ENCODE assay signal across 9 cellular contexts in genomic region chr12:53618340-53618739, GRCh38. TPM values are rescaled to one million over a fixed set of nuclear protein-coding genes. Genes with fewer than 3 reads are reported as not detected.
DNase-seq lines count a peak whose midpoint lies in the region; ATAC-seq and TF ChIP-seq lines count a peak whose summit lies in the region.
"Had no signal": no experiment of that assay in that cellular context is flagged by ENCODE, and none has a peak within 500 bp of the region (broad histone marks: within the 10 kb centered on the region; RNA-seq: fewer than 3 reads in every experiment).

No MANE protein-coding gene starts in this region.

- H3K27me3 ChIP-seq in KMS-11 (ENCODE audit: insufficient read depth, low read depth) (no peaks in the 10 kb centered on the region), brain microvascular endothelial cell (replicated peaks) (no peaks in the 10 kb centered on the region)

- peaks cover 12% of the 10 kb centered on the region for H3K36me3 Mint-ChIP-seq in activated naive CD8-positive, alpha-beta T cell treated with anti-CD3 and anti-CD28 coated beads for 36 hours

- in situ Hi-C loops in brain microvascular endothelial cell (cut with HindIII; ENCODE audit: low pct_ligation_motif_present, low sequenced_read_pairs), result no loop called here

- ATAC-seq in mucosa of descending colon (peak; percentile 34), GM19455 (IDR thresholded peaks at IDR 0.05; ENCODE audit: unreplicated experiment) (no peak), GM18517 (IDR thresholded peaks at IDR 0.05; ENCODE audit: unreplicated experiment) (no peak)

- peak overlapping the region; percentile 6; the same call in 1 of the 2 replicates for H3K27ac ChIP-seq in KMS-11
- no peak overlapping the region for H3K27ac ChIP-seq in brain microvascular endothelial cell

- H3K4me1 Mint-ChIP-seq in activated naive CD8-positive, alpha-beta T cell treated with anti-CD3 and anti-CD28 coated beads for 36 hours, result peaks cover 32% of the 10 kb centered on the region

- H3K4me1 ChIP-seq in KMS-11 (ENCODE audit: low read depth, poor library complexity, severe bottlenecking), result peaks cover 61% of the 10 kb centered on the region
- peaks cover 16% of the 10 kb centered on the region for H3K4me1 ChIP-seq in mucosa of descending colon (ENCODE audit: low read depth)

- H3K4me3 Mint-ChIP-seq in activated naive CD8-positive, alpha-beta T cell treated with anti-CD3 and anti-CD28 coated beads for 36 hours, result peak overlapping the region; percentile 65

- H3K9me3 ChIP-seq in mucosa of descending colon, result no peaks in the 10 kb centered on the region

- intact Hi-C loops in mucosa of descending colon (cut with DNase I, micrococcal nuclease), result no loop called here

- H3K9ac ChIP-seq in KMS-11, result peak overlapping the region; percentile 1; the same call in 1 of the 2 replicates

- H2AFZ ChIP-seq in KMS-11 (ENCODE audit: low read depth), result no peak overlapping the region

- H3K4me3 ChIP-seq in AG10803 (ENCODE audit: low read length), result peak overlapping the region; percentile 34
- no peak overlapping the region for H3K4me3 ChIP-seq in KMS-11 (IDR thresholded peaks at IDR 0.05; ENCODE audit: insufficient read depth, low read depth, low read length)
- H3K4me3 ChIP-seq in mucosa of descending colon, result no peak overlapping the region
- H3K4me3 ChIP-seq in brain microvascular endothelial cell (ENCODE audit: low read depth, low read length), result no peak overlapping the region

- no peaks in the 10 kb centered on the region for H3K27me3 Mint-ChIP-seq in activated naive CD8-positive, alpha-beta T cell treated with anti-CD3 and anti-CD28 coated beads for 36 hours

- peaks cover 66% of the 10 kb centered on the region for H3K79me2 ChIP-seq in KMS-11 (ENCODE audit: insufficient read depth, low read depth)

- H3K4me2 ChIP-seq in KMS-11, result peak overlapping the region; percentile 57

- H3K36me3 ChIP-seq in KMS-11 (ENCODE audit: insufficient read depth), result no peaks in the 10 kb centered on the region
- H3K36me3 ChIP-seq in mucosa of descending colon (ENCODE audit: low read depth), result no peaks in the 10 kb centered on the region
- H3K36me3 ChIP-seq in brain microvascular endothelial cell (replicated peaks), result no peaks in the 10 kb centered on the region

- no peaks in the 10 kb centered on the region for H3K9me3 Mint-ChIP-seq in activated naive CD8-positive, alpha-beta T cell treated with anti-CD3 and anti-CD28 coated beads for 36 hours

- H3K27ac Mint-ChIP-seq in activated naive CD8-positive, alpha-beta T cell treated with anti-CD3 and anti-CD28 coated beads for 36 hours, result peak overlapping the region; percentile 42

- H4K20me1 ChIP-seq in KMS-11 (ENCODE audit: insufficient read depth), result no peaks in the 10 kb centered on the region

- TF ChIP-seq CTCF in AG10803 (conservative IDR thresholded peaks at IDR 0.05; ENCODE audit: low read length) (no peak), KMS-11 (conservative IDR thresholded peaks at IDR 0.05; ENCODE audit: low read depth, low read length) (no peak), mucosa of descending colon (IDR thresholded peaks at IDR 0.05) (no peak), brain microvascular endothelial cell (IDR thresholded peaks at IDR 0.05; ENCODE audit: low read depth, low read length, missing control alignments) (no peak)

- DNase-seq in AG10803 (ENCODE audit: low read depth) (no peak), mucosa of descending colon (no peak), brain microvascular endothelial cell (no peak), GM03348 (ENCODE audit: low spot score) (no peak)
- no peak for DNase-seq in activated naive CD8-positive, alpha-beta T cell treated with anti-CD3 and anti-CD28 coated beads for 36 hours
- DNase-seq: NK-92 treated with Interleukin-12 subunit alpha and Interleukin-12 subunit beta, amount 100 ng/mL, for 24 hours had no signal

RNA-seq across cellular contexts. Expression of gene ATF7, which starts 7.8 kb away (rescaled TPM):
- 10 to 100 TPM; 22.8 to 23.6 TPM for total RNA-seq in activated naive CD8-positive, alpha-beta T cell treated with anti-CD3 and anti-CD28 coated beads for 36 hours
- 10 to 100 TPM; 35.6 to 50.9 (median 42.8) TPM for total RNA-seq in mucosa of descending colon

RNA-seq across cellular contexts. Expression of gene ATP5MC2, which starts 57.5 kb away (rescaled TPM):
- 100 to 1,000 TPM; 274 to 286 TPM for total RNA-seq in activated naive CD8-positive, alpha-beta T cell treated with anti-CD3 and anti-CD28 coated beads for 36 hours
- total RNA-seq in mucosa of descending colon, result 100 to 1,000 TPM; 328 to 354 (median 349) TPM
